Comparison of ENCODE assay signal across 19 cellular contexts in genomic region chr15:33561407-33561806, GRCh38.
DNase-seq lines count a peak whose midpoint lies in the region; ATAC-seq, FAIRE-seq and TF ChIP-seq lines count a peak whose summit lies in the region.
"Had no signal": no experiment of that assay in that cellular context is flagged by ENCODE, and none has a peak within 500 bp of the region (broad histone marks: within the 10 kb centered on the region; RNA-seq: fewer than 3 reads in every experiment).

No MANE protein-coding gene starts in this region.

- H3K4me1 Mint-ChIP-seq in endothelial cell (ENCODE audit: unreplicated experiment) = peaks cover 6% of the 10 kb centered on the region
- H3K4me1 Mint-ChIP-seq: B cell had no signal

- ATAC-seq in IMR-90 (ENCODE audit: low read depth) (no peak), omental fat pad (ENCODE audit: low FRiP score) (no peak), GM18868 (IDR thresholded peaks at IDR 0.05; ENCODE audit: unreplicated experiment) (no peak)
- ATAC-seq: CD8-positive, alpha-beta T cell; GM12878 had no signal

- no peak for TF ChIP-seq EP300 in H1 (IDR thresholded peaks at IDR 0.05; ENCODE audit: borderline replicate concordance in 1 of 2, low read depth in 2 of 2, low read length in 2 of 2)

- H3K9me1 ChIP-seq in IMR-90 (ENCODE audit: insufficient read depth, low read length) = no peaks in the 10 kb centered on the region

- H2BK15ac ChIP-seq in IMR-90 (ENCODE audit: low read depth, low read length) (no peak overlapping the region), H1 (ENCODE audit: low read length) (no peak overlapping the region)

- no peaks in the 10 kb centered on the region for H4K20me1 ChIP-seq in IMR-90 (ENCODE audit: insufficient read depth, low read length)
- H4K20me1 ChIP-seq in H1 (replicated peaks in 1 of 2; ENCODE audit: control insufficient read depth in 1 of 2, insufficient read depth in 2 of 2, low read length in 2 of 2) = no peaks in the 10 kb centered on the region
- H4K20me1 ChIP-seq: BLaER1 treated with 17β-estradiol and CSF1 and Interleukin-3, amounts not matched to agents 10 nM and 100 nM had no signal

- dilution Hi-C loops in IMR-90 (cut with HindIII; ENCODE audit: low sequenced_read_pairs, unreplicated experiment) = no loop called here

- H3K23ac ChIP-seq in IMR-90 (ENCODE audit: low read depth, low read length) (no peak overlapping the region), H1 (ENCODE audit: insufficient read length) (no peak overlapping the region)

- FAIRE-seq in H1 (lab: Jason Lieb, UNC) = no peak
- FAIRE-seq: GM12878, HTR-8/SVneo had no signal

- no peaks in the 10 kb centered on the region for H3K4me1 ChIP-seq in IMR-90 (ENCODE audit: control insufficient read depth, insufficient read depth, low read length)
- H3K4me1 ChIP-seq in H1 (replicated peaks in 1 of 4; ENCODE audit: control insufficient read depth in 3 of 4, insufficient read depth in 4 of 4, low read length in 3 of 4) = peaks cover 5 to 13% (median 10%) of the 10 kb centered on the region in 4 experiments; a peak in 6 of 7 replicates
- H3K4me1 ChIP-seq: BLaER1 treated with 17β-estradiol and CSF1 and Interleukin-3, amounts not matched to agents 10 nM and 100 nM; HAP-1 had no signal

- H3K36me3 Mint-ChIP-seq in endothelial cell (ENCODE audit: low read depth, unreplicated experiment) = no peaks in the 10 kb centered on the region
- H3K36me3 Mint-ChIP-seq: CD8-positive, alpha-beta T cell had no signal

- H3K9ac ChIP-seq in IMR-90 (ENCODE audit: low read depth, low read length) (no peak overlapping the region), H1 (replicated peaks in 1 of 4; ENCODE audit: extremely low read depth in 1 of 4, low read depth in 3 of 4, low read length in 3 of 4) (no peak overlapping the region)
- H3K9ac ChIP-seq: BLaER1 treated with 17β-estradiol and CSF1 and Interleukin-3, amounts not matched to agents 10 nM and 100 nM; GM23248 had no signal

- no CpG with 5 or more reads among the region's 3 CpGs for WGBS in IMR-90 (ENCODE audit: extremely low coverage in 2 of 2, insufficient read length in 1 of 2), 2 experiments
- WGBS in H1 (ENCODE audit: extremely low coverage in 1 of 2, insufficient coverage in 1 of 2, insufficient read length in 1 of 2, insufficient replicate concordance in 2 of 2, low coverage in 1 of 2, low lambda C conversion rate in 2 of 2, missing lambda C conversion rate in 1 of 2), 2 experiments = 66% methylated on average over 3 of the region's 3 CpGs; no CpG with 5 or more reads in 1 of the 2 experiments

- H3K18ac ChIP-seq in IMR-90 (ENCODE audit: low read depth, low read length) = no peak overlapping the region
- no peak overlapping the region for H3K18ac ChIP-seq in H1 (ENCODE audit: extremely low read depth, low read length)

- H3K9me3 ChIP-seq in IMR-90 (ENCODE audit: control insufficient read depth, insufficient read depth, low read length) = no peaks in the 10 kb centered on the region
- no peaks in the 10 kb centered on the region for H3K9me3 ChIP-seq in H1 (ENCODE audit: insufficient read depth in 2 of 2, low read depth in 1 of 2, low read length in 1 of 2)
- H3K9me3 ChIP-seq: HAP-1 had no signal

- H3K27ac Mint-ChIP-seq in endothelial cell (ENCODE audit: unreplicated experiment) = no peak overlapping the region
- H3K27ac Mint-ChIP-seq: B cell; CD8-positive, alpha-beta T cell had no signal

- H3K14ac ChIP-seq in IMR-90 (replicated peaks; ENCODE audit: low read depth, low read length) = no peak overlapping the region
- H3K14ac ChIP-seq in H1 (ENCODE audit: insufficient read length) = no peak overlapping the region

- no peak overlapping the region; the same call in 1 of the 2 replicates for H2BK12ac ChIP-seq in H1 (ENCODE audit: low read depth, low read length)

- H3K4me3 ChIP-seq in H7 (ENCODE audit: insufficient read depth, low read depth, low read length) = no peak overlapping the region
- no peak overlapping the region for H3K4me3 ChIP-seq in IMR-90 (ENCODE audit: insufficient read depth, low read depth, low read length)
- H3K4me3 ChIP-seq in H1 (ENCODE audit: extremely low read depth in 1 of 4, insufficient read depth in 2 of 4, low read depth in 3 of 4, low read length in 4 of 4) = no peak overlapping the region
- H3K4me3 ChIP-seq: BLaER1 treated with 17β-estradiol and CSF1 and Interleukin-3, amounts not matched to agents 10 nM and 100 nM; GM12878; GM23248; HAP-1 had no signal

- POLR2A ChIA-PET in IMR-90 (lab: Charles Lee; ENCODE audit: unreplicated experiment) (no interaction called here), H1 (lab: Charles Lee; ENCODE audit: partially characterized antibody) (no interaction called here)

- no peaks in the 10 kb centered on the region for H3K9me3 Mint-ChIP-seq in endothelial cell (ENCODE audit: unreplicated experiment)

- H3K56ac ChIP-seq in IMR-90 (ENCODE audit: extremely low read depth, insufficient read depth, low read length) = no peak overlapping the region
- no peak overlapping the region for H3K56ac ChIP-seq in H1 (replicated peaks; ENCODE audit: insufficient read length, low read depth, low read length)

- no peak overlapping the region for H3K4ac ChIP-seq in IMR-90 (ENCODE audit: low read depth, low read length)
- H3K4ac ChIP-seq in H1 (replicated peaks; ENCODE audit: insufficient read length, low read depth, low read length) = no peak overlapping the region

- no peak overlapping the region for H3K4me3 Mint-ChIP-seq in endothelial cell (ENCODE audit: unreplicated experiment)
- H3K4me3 Mint-ChIP-seq: B cell; CD8-positive, alpha-beta T cell had no signal

- intact Hi-C loops in IMR-90 (cut with micrococcal nuclease) = no loop called here

- no peak overlapping the region for H2AK9ac ChIP-seq in IMR-90 (replicated peaks; ENCODE audit: low read depth, low read length, poor library complexity)

- H2AFZ ChIP-seq in IMR-90 (replicated peaks; ENCODE audit: low read length, poor library complexity) = no peak overlapping the region
- no peak overlapping the region for H2AFZ ChIP-seq in H1 (ENCODE audit: low read length)
- H2AFZ ChIP-seq: GM23248 had no signal

- H4K91ac ChIP-seq in IMR-90 (ENCODE audit: insufficient read depth, low read depth, low read length) = no peak overlapping the region
- no peak overlapping the region for H4K91ac ChIP-seq in H1 (replicated peaks; ENCODE audit: insufficient read length, low read length)

- H2BK20ac ChIP-seq in IMR-90 (ENCODE audit: low read depth, low read length) (no peak overlapping the region), H1 (ENCODE audit: low read length) (no peak overlapping the region)

- H2BK5ac ChIP-seq in IMR-90 (ENCODE audit: low read depth, low read length, poor library complexity, severe bottlenecking) (no peak overlapping the region), H1 (ENCODE audit: low read depth, low read length) (no peak overlapping the region)

- H2AK5ac ChIP-seq in IMR-90 (ENCODE audit: low read depth, low read length) = no peak overlapping the region
- no peak overlapping the region for H2AK5ac ChIP-seq in H1 (ENCODE audit: low read depth, low read length)

- H3K27ac ChIP-seq in IMR-90 (ENCODE audit: insufficient read depth, low read length) (no peak overlapping the region), H1 (ENCODE audit: low read depth, low read length) (no peak overlapping the region)
- H3K27ac ChIP-seq: BLaER1 treated with 17β-estradiol and CSF1 and Interleukin-3, amounts not matched to agents 10 nM and 100 nM; GM23248; HL-60 had no signal

- no peak overlapping the region for H3K4me2 ChIP-seq in IMR-90 (ENCODE audit: low read depth, low read length)
- H3K4me2 ChIP-seq in H1 (ENCODE audit: insufficient read depth in 1 of 2, low read depth in 2 of 2, low read length in 2 of 2) = no peak overlapping the region
- H3K4me2 ChIP-seq: BLaER1 treated with 17β-estradiol and CSF1 and Interleukin-3, amounts not matched to agents 10 nM and 100 nM had no signal

- H3K36me3 ChIP-seq in H7 (replicated peaks; ENCODE audit: control insufficient read depth, insufficient read depth, low read length) = no peaks in the 10 kb centered on the region
- H3K36me3 ChIP-seq in IMR-90 (ENCODE audit: control insufficient read depth, insufficient read depth, low read length) = no peaks in the 10 kb centered on the region
- no peaks in the 10 kb centered on the region for H3K36me3 ChIP-seq in H1 (ENCODE audit: control insufficient read depth in 2 of 4, insufficient read depth in 4 of 4, low read length in 3 of 4)
- H3K36me3 ChIP-seq: BLaER1 treated with 17β-estradiol and CSF1 and Interleukin-3, amounts not matched to agents 10 nM and 100 nM; HAP-1 had no signal

- H2BK120ac ChIP-seq in IMR-90 (ENCODE audit: low read depth, low read length) = no peak overlapping the region
- H2BK120ac ChIP-seq in H1 (replicated peaks; ENCODE audit: low read depth, low read length) = no peak overlapping the region

- no peaks in the 10 kb centered on the region for H3K79me1 ChIP-seq in IMR-90 (ENCODE audit: low read depth in 1 of 2, low read length in 2 of 2)
- H3K79me1 ChIP-seq in H1 (ENCODE audit: low read depth, low read length) = no peaks in the 10 kb centered on the region

- in situ Hi-C loops in IMR-90 (cut with MboI; ENCODE audit: low sequenced_read_pairs) = no loop called here

- TF ChIP-seq POLR2A in IMR-90 (IDR thresholded peaks at IDR 0.05; ENCODE audit: low read depth, low read length) (no peak), H1 (IDR thresholded peaks at IDR 0.05; ENCODE audit: control extremely low read depth in 1 of 2, low read depth in 2 of 2, low read length in 2 of 2) (no peak)

- no peaks in the 10 kb centered on the region for H3K27me3 Mint-ChIP-seq in endothelial cell (ENCODE audit: unreplicated experiment)

- H4K5ac ChIP-seq in IMR-90 (ENCODE audit: low read depth, low read length) = no peak overlapping the region
- H4K5ac ChIP-seq in H1 (ENCODE audit: insufficient read length, low read depth, low read length) = no peak overlapping the region

- H4K8ac ChIP-seq in IMR-90 (ENCODE audit: low read depth in 2 of 2, low read length in 2 of 2) (no peak overlapping the region), H1 (ENCODE audit: extremely low read depth, insufficient read depth, low read length) (no peak overlapping the region)

- TF ChIP-seq RAD21 in IMR-90 (IDR thresholded peaks at IDR 0.05; ENCODE audit: low read length) (no peak), H1 (IDR thresholded peaks at IDR 0.05 in 1 of 2, conservative IDR thresholded peaks at IDR 0.05 in 1 of 2; ENCODE audit: low read depth in 2 of 2, low read length in 2 of 2) (no peak)

- no TSS peak for BruUV-seq in IMR-90 (replicated peaks; lab: Mats Ljungman, UMichigan)

- TF ChIP-seq CTCF in IMR-90 (conservative IDR thresholded peaks at IDR 0.05; ENCODE audit: low read depth, low read length) (no peak), H1 (IDR thresholded peaks at IDR 0.05; ENCODE audit: control extremely low read depth in 1 of 3, insufficient read depth in 1 of 3, low read depth in 1 of 3, low read length in 3 of 3) (no peak), omental fat pad (IDR thresholded peaks at IDR 0.05) (no peak), endothelial cell (IDR thresholded peaks at IDR 0.05; ENCODE audit: unreplicated experiment) (no peak)

- CTCF ChIA-PET in IMR-90 (lab: Yijun Ruan, JAX) (no interaction called here), H1 (lab: Charles Lee; ENCODE audit: partially characterized antibody) (interaction anchor here (1.1 to 1.5 kb wide), 2 partner anchors 13 to 139 kb away, joined by 3 to 4 read pairs; no protein-coding TSS in a partner anchor)

- DNase-seq in H7 (peak; percentile 6), IMR-90 (no peak), H1 (ENCODE audit: low read depth in 1 of 2, low spot score in 2 of 2) (no peak), renal cortical epithelial cell (ENCODE audit: low read depth) (peak; percentile 60), omental fat pad (ENCODE audit: low spot score) (no peak), endothelial cell (ENCODE audit: low spot score) (no peak)
- DNase-seq: Calu3; CD8-positive, alpha-beta T cell; DMS53; DND-41; EL; GM23248 had no signal

- H3K79me2 ChIP-seq in H1 (ENCODE audit: control insufficient read depth in 1 of 2, insufficient read depth in 2 of 2, low read length in 2 of 2) = no peaks in the 10 kb centered on the region

- no peaks in the 10 kb centered on the region for H3K23me2 ChIP-seq in H1 (ENCODE audit: low read depth, low read length)

- H3K27me3 ChIP-seq in H7 (ENCODE audit: control insufficient read depth, insufficient read depth, low read length) = no peaks in the 10 kb centered on the region
- H3K27me3 ChIP-seq in IMR-90 (ENCODE audit: control insufficient read depth, insufficient read depth, low read length) = no peaks in the 10 kb centered on the region
- H3K27me3 ChIP-seq in H1 (replicated peaks in 1 of 4; ENCODE audit: control insufficient read depth in 3 of 4, extremely low read depth in 1 of 4, insufficient read depth in 3 of 4, low read length in 3 of 4) = no peaks in the 10 kb centered on the region
- H3K27me3 ChIP-seq: BLaER1 treated with 17β-estradiol and CSF1 and Interleukin-3, amounts not matched to agents 10 nM and 100 nM had no signal

Comparison
In these comparisons a context has a peak if more than half of its experiments do, and no peak if none do; other contexts are left out.
1. DNase-seq: peak in H7 (single experiment) and renal cortical epithelial cell (single experiment); none in IMR-90 (single experiment), H1 (0 of 2), omental fat pad (single experiment) and endothelial cell (single experiment).